Comparison of ENCODE assay signal across 9 cellular contexts in genomic region chr4:1166509-1167243, GRCh38. TPM values are rescaled to one million over a fixed set of nuclear protein-coding genes. Genes with fewer than 3 reads are reported as not detected.
DNase-seq lines count a peak whose midpoint lies in the region; ATAC-seq and TF ChIP-seq lines count a peak whose summit lies in the region.
"Had no signal": no experiment of that assay in that cellular context is flagged by ENCODE, and none has a peak within 500 bp of the region (broad histone marks: within the 10 kb centered on the region; RNA-seq: fewer than 3 reads in every experiment).

No MANE protein-coding gene starts in this region.

- H3K79me1 ChIP-seq in H9 (ENCODE audit: insufficient read depth, low read depth, low read length, poor library complexity, severe bottlenecking) = no peaks in the 10 kb centered on the region

- H3K4me1 ChIP-seq in BE2C (no peaks in the 10 kb centered on the region), H9 (ENCODE audit: insufficient read depth, low read length) (no peaks in the 10 kb centered on the region), lower lobe of right lung (peaks cover 28% of the 10 kb centered on the region)

- no peak overlapping the region for H3K23ac ChIP-seq in H9 (ENCODE audit: insufficient read length, low read depth, low read length)

- no peak overlapping the region for H2BK12ac ChIP-seq in H9 (ENCODE audit: insufficient read length, low read depth, low read length)

- H3K27me3 Mint-ChIP-seq in H9 (ENCODE audit: low read depth) = peaks cover 85% of the 10 kb centered on the region
- H3K27me3 Mint-ChIP-seq in activated CD8-positive, alpha-beta T cell treated with anti-CD3 and anti-CD28 coated beads for 36 hours = peaks cover 11% of the 10 kb centered on the region

- H2AFZ ChIP-seq in H9 (ENCODE audit: low read length) = no peak overlapping the region

- H2BK15ac ChIP-seq in H9 (ENCODE audit: low read depth, low read length) = no peak overlapping the region

- no peaks in the 10 kb centered on the region for H3K9me3 ChIP-seq in BE2C
- no peaks in the 10 kb centered on the region for H3K9me3 ChIP-seq in H9 (ENCODE audit: control insufficient read depth, low read depth, low read length)
- H3K9me3 ChIP-seq in lower lobe of right lung = no peaks in the 10 kb centered on the region

- H3K56ac ChIP-seq in H9 (ENCODE audit: insufficient read length, low read depth, low read length) = no peak overlapping the region

- DNase-seq in BE2C (no peak), H9 (no peak), lower lobe of right lung (no peak), midbrain (lab: John Stamatoyannopoulos, UW) (no peak), iPS-NIHi11 (ENCODE audit: low spot score) (no peak)
- DNase-seq in activated CD8-positive, alpha-beta T cell treated with anti-CD3 and anti-CD28 coated beads for 36 hours = no peak
- DNase-seq in activated CD4-positive, alpha-beta T cell treated with anti-CD3 and anti-CD28 coated beads, Interleukin-2, amount 50 U/mL, for 4 hours = no peak

- peak; percentile 2 for ATAC-seq in activated CD8-positive, alpha-beta T cell treated with anti-CD3 and anti-CD28 coated beads for 36 hours
- ATAC-seq in lower lobe of right lung = no peak
- no peak for ATAC-seq in HG02840 (IDR thresholded peaks at IDR 0.05; ENCODE audit: low FRiP score, unreplicated experiment)

- no peaks in the 10 kb centered on the region for H4K20me1 ChIP-seq in H9 (ENCODE audit: control insufficient read depth, insufficient read depth, insufficient read length)

- WGBS in H9 (ENCODE audit: extremely low coverage, insufficient read length, low lambda C conversion rate) = no CpG with 5 or more reads among the region's 24 CpGs

- no peak overlapping the region for H2AK5ac ChIP-seq in H9 (ENCODE audit: insufficient read length, low read length)

- POLR2A ChIA-PET in activated CD8-positive, alpha-beta T cell treated with anti-CD3 and anti-CD28 coated beads for 36 hours (lab: Charles Lee) = interaction anchor here (1.3 to 2.4 kb wide), 4 partner anchors 22 to 79 kb away, joined by 4 to 7 read pairs (median 4); no protein-coding TSS in a partner anchor

- peaks cover 0 to 2% (median 1%) of the 10 kb centered on the region in 3 experiments; a peak in 3 of 7 replicates for H3K36me3 Mint-ChIP-seq in H9 (ENCODE audit: insufficient read depth in 1 of 3, low read depth in 3 of 3)
- no peaks in the 10 kb centered on the region for H3K36me3 Mint-ChIP-seq in activated CD8-positive, alpha-beta T cell treated with anti-CD3 and anti-CD28 coated beads for 36 hours (ENCODE audit: low read depth)

- no peak overlapping the region for H3K4me2 ChIP-seq in H9 (ENCODE audit: insufficient read depth, insufficient read length, low read length)

- CTCF ChIA-PET in activated CD8-positive, alpha-beta T cell treated with anti-CD3 and anti-CD28 coated beads for 36 hours (lab: Charles Lee) = interaction anchor here (0.8 to 4.7 kb wide), 15 partner anchors 9 to 189 kb away, joined by 3 to 39 read pairs (median 5); partner anchors contain the start of gene CTBP1

- no peak overlapping the region for H3K9ac ChIP-seq in H9 (ENCODE audit: extremely low read depth, insufficient read length, low read length)

- no peak overlapping the region for H3T11ph ChIP-seq in H9 (ENCODE audit: low read length)

- no peak overlapping the region for H2BK120ac ChIP-seq in H9 (ENCODE audit: low read depth, low read length, poor library complexity, severe bottlenecking)

- no peak overlapping the region for H4K91ac ChIP-seq in H9 (ENCODE audit: insufficient read length, low read depth, low read length)

- no peak overlapping the region for H4K5ac ChIP-seq in H9 (ENCODE audit: insufficient read length, low read depth, low read length)

- H3K9me3 Mint-ChIP-seq in H9 = peaks cover 6 to 14% of the 10 kb centered on the region in 2 experiments
- no peaks in the 10 kb centered on the region for H3K9me3 Mint-ChIP-seq in activated CD8-positive, alpha-beta T cell treated with anti-CD3 and anti-CD28 coated beads for 36 hours

- H3K79me2 ChIP-seq in H9 (ENCODE audit: insufficient read depth, low read length) = no peaks in the 10 kb centered on the region

- intact Hi-C loops in activated CD8-positive, alpha-beta T cell treated with anti-CD3 and anti-CD28 coated beads for 36 hours (cut with micrococcal nuclease) = loop anchor here (5.0 kb wide), 1 partner anchor 121 kb away; the partner anchor contains the start of gene MAEA
- intact Hi-C loops in lower lobe of right lung (cut with DNase I) = no loop called here

- no peak overlapping the region for H3K18ac ChIP-seq in H9 (ENCODE audit: insufficient read length, low read depth, low read length)

- H3K27ac Mint-ChIP-seq in H9 = no peak overlapping the region
- H3K27ac Mint-ChIP-seq in activated CD8-positive, alpha-beta T cell treated with anti-CD3 and anti-CD28 coated beads for 36 hours = peak overlapping the region; percentile 83

- H2BK5ac ChIP-seq in H9 (ENCODE audit: insufficient read length, low read length) = no peak overlapping the region

- H3K36me3 ChIP-seq in BE2C (no peaks in the 10 kb centered on the region), lower lobe of right lung (peaks cover 6% of the 10 kb centered on the region)

- peak overlapping the region; percentile 77; the same call in 1 of the 2 replicates for H3K4me3 ChIP-seq in BE2C (ENCODE audit: low read depth, low read length)
- peak overlapping the region; percentile 63 for H3K4me3 ChIP-seq in lower lobe of right lung

- H3K14ac ChIP-seq in H9 (ENCODE audit: insufficient read depth, low read length) = no peak overlapping the region; the same call in 1 of the 2 replicates

- H3K4ac ChIP-seq in H9 (ENCODE audit: low read depth, low read length) = no peak overlapping the region

- H3K23me2 ChIP-seq in H9 (ENCODE audit: insufficient read length, low read depth, low read length, poor library complexity, severe bottlenecking) = peaks cover 2% of the 10 kb centered on the region

- no peak overlapping the region for H3K27ac ChIP-seq in H9 (ENCODE audit: insufficient read length, low read depth, low read length)
- peak overlapping the region; percentile 57 for H3K27ac ChIP-seq in lower lobe of right lung

- peaks cover 4 to 7% of the 10 kb centered on the region in 2 experiments; a peak in 3 of 4 replicates for H3K4me1 Mint-ChIP-seq in H9
- H3K4me1 Mint-ChIP-seq in activated CD8-positive, alpha-beta T cell treated with anti-CD3 and anti-CD28 coated beads for 36 hours (ENCODE audit: low read depth) = peaks cover 29% of the 10 kb centered on the region

- peak overlapping the region; percentile 55 to 76 for H3K4me3 Mint-ChIP-seq in H9
- H3K4me3 Mint-ChIP-seq in activated CD8-positive, alpha-beta T cell treated with anti-CD3 and anti-CD28 coated beads for 36 hours = peak overlapping the region; percentile 76

- H3K27me3 ChIP-seq in BE2C (peaks cover 36% of the 10 kb centered on the region), H9 (ENCODE audit: insufficient read depth, low read length) (peaks cover 34% of the 10 kb centered on the region; the same call in 1 of the 2 replicates), lower lobe of right lung (ENCODE audit: low read depth) (peaks cover 24% of the 10 kb centered on the region)

- H4K8ac ChIP-seq in H9 (replicated peaks; ENCODE audit: insufficient read length, low read depth, low read length) = no peak overlapping the region

- no peak overlapping the region for H2BK20ac ChIP-seq in H9 (ENCODE audit: low read depth, low read length, poor library complexity, severe bottlenecking)

- TF ChIP-seq CTCF in BE2C (IDR thresholded peaks at IDR 0.05; ENCODE audit: low read depth, low read length) (no peak), H9 (conservative IDR thresholded peaks at IDR 0.05) (no peak), lower lobe of right lung (IDR thresholded peaks at IDR 0.05) (no peak)
- no peak for TF ChIP-seq CTCF in activated CD8-positive, alpha-beta T cell treated with anti-CD3 and anti-CD28 coated beads for 36 hours (IDR thresholded peaks at IDR 0.05)

RNA-seq across cellular contexts. Expression of gene SPON2, which starts 5.7 kb away (rescaled TPM):
- not detected for polyA plus RNA-seq in BE2C (2012; ENCODE audit: insufficient read depth, insufficient read length, low read depth)
- total RNA-seq in H9 (2021) = 1.7 and 2.3 TPM in 2 replicates
- total RNA-seq in activated CD8-positive, alpha-beta T cell treated with anti-CD3 and anti-CD28 coated beads for 36 hours = 10 to 100 TPM in 1 of 2 experiments, 1 to 10 TPM in 1; 9.9 to 10.5 TPM
- total RNA-seq in lower lobe of right lung = 32.0 TPM
- total RNA-seq: HT1080 had no signal

RNA-seq across cellular contexts. Expression of gene RNF212, which starts 53.3 kb away (rescaled TPM):
- polyA plus RNA-seq in BE2C (2012; ENCODE audit: insufficient read depth, insufficient read length, low read depth) = not detected
- total RNA-seq in H9 (2021) (3.0 and 3.3 TPM in 2 replicates), lower lobe of right lung (6.8 TPM)
- total RNA-seq in activated CD8-positive, alpha-beta T cell treated with anti-CD3 and anti-CD28 coated beads for 36 hours = 1 to 10 TPM; 3.0 to 3.3 TPM
- total RNA-seq: HT1080 had no signal
